In the genomic region with DNA sequence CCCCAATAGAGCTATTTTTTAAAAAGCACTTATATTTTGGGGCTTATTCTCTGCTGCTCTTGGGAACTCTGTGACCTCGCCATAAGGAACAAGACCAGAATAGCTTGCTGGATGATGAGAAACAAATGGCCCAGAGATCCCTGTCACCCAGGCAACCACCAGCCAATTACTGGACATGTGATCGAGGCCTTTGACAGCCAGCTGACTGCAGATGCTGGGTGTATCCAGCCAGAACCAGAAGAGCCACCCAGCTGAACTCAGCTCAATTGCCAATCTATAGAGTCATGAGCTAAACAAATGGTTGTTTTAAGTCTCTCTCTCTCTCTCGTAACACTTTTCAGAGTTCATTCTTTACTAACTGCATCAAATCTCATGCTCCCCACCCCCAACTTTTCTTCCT, we compare ENCODE assay signal across 24 cellular contexts. TPM values are rescaled to one million over a fixed set of nuclear protein-coding genes. Genes with fewer than 3 reads are reported as not detected.
"Had no signal": no experiment of that assay in that cellular context is flagged by ENCODE, and none has a peak within 500 bp of the region (broad histone marks: within the 10 kb centered on the region; RNA-seq: fewer than 3 reads in every experiment).

No MANE protein-coding gene starts in this region.

- H3K4me1 ChIP-seq: adrenal gland, ascending aorta, heart right ventricle, parathyroid adenoma, thyroid gland, upper lobe of right lung had no signal

- H3K9me3 ChIP-seq: adrenal gland, ascending aorta, thyroid gland, upper lobe of right lung had no signal

- ATAC-seq: activated CD4-positive, alpha-beta T cell treated with anti-CD3 and anti-CD28 coated beads for 36 hours; activated T-helper 17 cell treated with anti-CD3 and anti-CD28 coated beads, Interleukin-2, amount 50 U/mL, for 72 hours; heart right ventricle; left cardiac atrium; right cardiac atrium; upper lobe of right lung; WTC11 had no signal

- H3K36me3 ChIP-seq: adrenal gland, ascending aorta, brain microvascular endothelial cell, thyroid gland, upper lobe of right lung had no signal

- H3K4me3 ChIP-seq: adrenal gland, ascending aorta, heart right ventricle, thyroid gland, upper lobe of right lung had no signal

- DNase-seq: activated CD4-positive, alpha-beta T cell treated with anti-CD3 and anti-CD28 coated beads for 36 hours; activated CD4-positive, alpha-beta T cell treated with anti-CD3 and anti-CD28 coated beads, Interleukin-2, amount 50 U/mL, for 4 hours; activated CD8-positive, alpha-beta memory T cell treated with anti-CD3 and anti-CD28 coated beads for 24 hours; activated CD8-positive, alpha-beta memory T cell treated with anti-CD3 and anti-CD28 coated beads, Interleukin-2, amount 50 U/mL, for 4 hours; activated T-cell treated with anti-CD3 and anti-CD28 coated beads, Interleukin-2, amount 50 U/mL, for 24 hours; adrenal gland; brain microvascular endothelial cell; central memory CD4-positive, alpha-beta T cell; dermis blood vessel endothelial cell; effector CD8-positive, alpha-beta T cell; erythroblast; heart right ventricle; islet precursor cell; left cardiac atrium; right cardiac atrium; stimulated activated CD4-positive, alpha-beta T cell treated with anti-CD3 and anti-CD28 coated beads, Interleukin-1b, Interleukin-23, amount 100 ng/mL, for 48 hours; substantia nigra; thyroid gland; upper lobe of right lung had no signal

RNA-seq across cellular contexts. Expression of a gene that starts 24.4 kb away (rescaled TPM):
- total RNA-seq: activated T-helper 17 cell treated with anti-CD3 and anti-CD28 coated beads, Interleukin-2, amount 50 U/mL, for 72 hours; ascending aorta; dermis blood vessel endothelial cell; liver had no signal
